Comparison of ENCODE assay signal across 8 cellular contexts in genomic region chr20:37192137-37192854, GRCh38. TPM values are rescaled to one million over a fixed set of nuclear protein-coding genes. Genes with fewer than 3 reads are reported as not detected.
DNase-seq lines count a peak whose midpoint lies in the region; ATAC-seq, FAIRE-seq and TF ChIP-seq lines count a peak whose summit lies in the region.

No MANE protein-coding gene starts in this region.

- no peak for ATAC-seq in HG03097 (IDR thresholded peaks at IDR 0.05; ENCODE audit: low FRiP score, unreplicated experiment)

- H3K9me3 ChIP-seq in H1 (ENCODE audit: insufficient read depth in 2 of 2, low read depth in 1 of 2, low read length in 1 of 2): no peaks in the 10 kb centered on the region

- peak; percentile 89 for DNase-seq in ELF-1 (ENCODE audit: low read depth, low spot score)
- peak; percentile 84 for DNase-seq in HT1080 (ENCODE audit: low read depth)
- DNase-seq in NOMO-1 treated with dmso at 0.1 percent for 144 hours (lab: John Stamatoyannopoulos, UW; ENCODE audit: unreplicated experiment): peak; percentile 33
- peak; percentile 32 to 43 (median 40) for DNase-seq in activated CD8-positive, alpha-beta memory T cell treated with anti-CD3 and anti-CD28 coated beads for 48 hours (ENCODE audit: low read depth in 2 of 3, low spot score in 2 of 3)
- peak; percentile 23 to 87 for DNase-seq in H1 (ENCODE audit: low read depth in 1 of 2, low spot score in 2 of 2)
- peak; percentile 92 for DNase-seq in middle frontal gyrus (ENCODE audit: extremely low spot score, low spot score)
- peak; percentile 57 for DNase-seq in stimulated activated CD8-positive, alpha-beta memory T cell treated with anti-CD3 and anti-CD28 coated beads, Interleukin-4, amount 100 ng/mL, for 24 hours (ENCODE audit: low read depth)

- POLR2A ChIA-PET in H1 (lab: Charles Lee; ENCODE audit: partially characterized antibody): interaction anchor here (0.8 to 5.8 kb wide), 3 partner anchors 11 to 37 kb away, joined by 3 to 57 read pairs (median 4); partner anchors contain the start of genes MROH8 and RPN2

- no peak for TF ChIP-seq EP300 in H1 (IDR thresholded peaks at IDR 0.05; ENCODE audit: borderline replicate concordance in 1 of 2, low read depth in 2 of 2, low read length in 2 of 2)

- WGBS in H1 (ENCODE audit: extremely low coverage in 1 of 2, insufficient coverage in 1 of 2, insufficient read length in 1 of 2, insufficient replicate concordance in 2 of 2, low coverage in 1 of 2, low lambda C conversion rate in 2 of 2, missing lambda C conversion rate in 1 of 2), 2 experiments: 57% methylated on average over 5 of the region's 5 CpGs; no CpG with 5 or more reads in 1 of the 2 experiments

- peaks cover 0 to 35% (median 3%) of the 10 kb centered on the region in 4 experiments; a peak in 3 of 8 replicates for H3K36me3 ChIP-seq in H1 (ENCODE audit: control insufficient read depth in 2 of 4, insufficient read depth in 4 of 4, low read length in 3 of 4)

- H3K23ac ChIP-seq in H1 (ENCODE audit: insufficient read length): no peak overlapping the region

- peaks cover 17% of the 10 kb centered on the region for H3K79me1 ChIP-seq in H1 (ENCODE audit: low read depth, low read length)

- H3K27me3 ChIP-seq in H1 (replicated peaks in 1 of 4; ENCODE audit: control insufficient read depth in 3 of 4, extremely low read depth in 1 of 4, insufficient read depth in 3 of 4, low read length in 3 of 4): no peaks in the 10 kb centered on the region

- H4K20me1 ChIP-seq in H1 (replicated peaks in 1 of 2; ENCODE audit: control insufficient read depth in 1 of 2, insufficient read depth in 2 of 2, low read length in 2 of 2): peaks cover 10 to 23% of the 10 kb centered on the region in 2 experiments

- peak; percentile 23 to 53 for TF ChIP-seq RAD21 in H1 (IDR thresholded peaks at IDR 0.05 in 1 of 2, conservative IDR thresholded peaks at IDR 0.05 in 1 of 2; ENCODE audit: low read depth in 2 of 2, low read length in 2 of 2)

- no peak overlapping the region for H4K5ac ChIP-seq in H1 (ENCODE audit: insufficient read length, low read depth, low read length)

- no peaks in the 10 kb centered on the region for H3K4me1 ChIP-seq in H1 (replicated peaks in 1 of 4; ENCODE audit: control insufficient read depth in 3 of 4, insufficient read depth in 4 of 4, low read length in 3 of 4)

- no peaks in the 10 kb centered on the region for H3K23me2 ChIP-seq in H1 (ENCODE audit: low read depth, low read length)

- no peak overlapping the region for H2BK5ac ChIP-seq in H1 (ENCODE audit: low read depth, low read length)

- H3K14ac ChIP-seq in H1 (ENCODE audit: insufficient read length): no peak overlapping the region

- H2BK20ac ChIP-seq in H1 (ENCODE audit: low read length): no peak overlapping the region

- H3K79me2 ChIP-seq in H1 (ENCODE audit: control insufficient read depth in 1 of 2, insufficient read depth in 2 of 2, low read length in 2 of 2): peaks cover 17 to 90% of the 10 kb centered on the region in 2 experiments

- H2BK15ac ChIP-seq in H1 (ENCODE audit: low read length): no peak overlapping the region

- CTCF ChIA-PET in H1 (lab: Charles Lee; ENCODE audit: partially characterized antibody): interaction anchor here (0.6 to 4.2 kb wide), 35 partner anchors 9 to 631 kb away, joined by 3 to 39 read pairs (median 5); partner anchors contain the start of genes MROH8, RBL1 and RPN2

- no peak overlapping the region for H2AK5ac ChIP-seq in H1 (ENCODE audit: low read depth, low read length)

- H3K56ac ChIP-seq in H1 (replicated peaks; ENCODE audit: insufficient read length, low read depth, low read length): no peak overlapping the region

- no peak overlapping the region for H2BK12ac ChIP-seq in H1 (ENCODE audit: low read depth, low read length)

- H3K9ac ChIP-seq in H1 (replicated peaks in 1 of 4; ENCODE audit: extremely low read depth in 1 of 4, low read depth in 3 of 4, low read length in 3 of 4): no peak overlapping the region

- H3K27ac ChIP-seq in H1 (ENCODE audit: low read depth, low read length): no peak overlapping the region

- no peak overlapping the region for H2BK120ac ChIP-seq in H1 (replicated peaks; ENCODE audit: low read depth, low read length)

- TF ChIP-seq CTCF in H1 (IDR thresholded peaks at IDR 0.05; ENCODE audit: control extremely low read depth in 1 of 3, insufficient read depth in 1 of 3, low read depth in 1 of 3, low read length in 3 of 3): peak; percentile 83 to 97 (median 94)

- H2AFZ ChIP-seq in H1 (ENCODE audit: low read length): no peak overlapping the region

- H3K4me2 ChIP-seq in H1 (ENCODE audit: insufficient read depth in 1 of 2, low read depth in 2 of 2, low read length in 2 of 2): no peak overlapping the region

- no peak overlapping the region for H4K8ac ChIP-seq in H1 (ENCODE audit: extremely low read depth, insufficient read depth, low read length)

- no peak overlapping the region for H3K4ac ChIP-seq in H1 (replicated peaks; ENCODE audit: insufficient read length, low read depth, low read length)

- no peak overlapping the region for H3K4me3 ChIP-seq in H1 (ENCODE audit: extremely low read depth in 1 of 4, insufficient read depth in 2 of 4, low read depth in 3 of 4, low read length in 4 of 4)

- H4K91ac ChIP-seq in H1 (replicated peaks; ENCODE audit: insufficient read length, low read length): no peak overlapping the region

- TF ChIP-seq POLR2A in H1 (IDR thresholded peaks at IDR 0.05; ENCODE audit: control extremely low read depth in 1 of 2, low read depth in 2 of 2, low read length in 2 of 2): no peak

- H3K18ac ChIP-seq in H1 (ENCODE audit: extremely low read depth, low read length): no peak overlapping the region

- no peak for FAIRE-seq in H1 (lab: Jason Lieb, UNC)

TF ChIP-seq in H1, 55 proteins besides CTCF, POLR2A, EP300 and RAD21:
- TF ChIP-seq EGR1 (IDR thresholded peaks at IDR 0.05; ENCODE audit: borderline replicate concordance, low read depth, low read length) (no peak), GTF2F1 (IDR thresholded peaks at IDR 0.05; ENCODE audit: borderline replicate concordance, low read depth, low read length) (no peak), TAF7 (optimal IDR thresholded peaks at IDR 0.05; ENCODE audit: borderline replicate concordance, low read depth, low read length) (no peak), RXRA (IDR thresholded peaks at IDR 0.05; ENCODE audit: insufficient read depth, low read depth, low read length) (no peak), E2F6 (IDR thresholded peaks at IDR 0.05) (no peak), SIX5 (IDR thresholded peaks at IDR 0.05; ENCODE audit: low read depth, low read length) (no peak), SAP30 (IDR thresholded peaks at IDR 0.05; ENCODE audit: insufficient read depth, insufficient replicate concordance, low read length) (no peak), EZH2 (IDR thresholded peaks at IDR 0.05; ENCODE audit: low read depth, low read length, severe bottlenecking) (no peak), POU5F1 (IDR thresholded peaks at IDR 0.05; ENCODE audit: low read depth, low read length) (0 out of 2 replicates have a peak, but pooled peaks have one; percentile 27)
TF ChIP-seq in H1: peak in this region for 1.

RNA-seq across cellular contexts. Expression of gene MROH8, which starts 12.9 kb away (rescaled TPM):
- 1.5 and 3.3 TPM in 2 replicates for total RNA-seq in HT1080 (2014; rRNA removed; shearing (Covaris generic))
- 0.18 and 0.64 TPM in 2 replicates for polyA plus RNA-seq in HT1080 (2015; cell fraction: cytosol; rRNA removed)
- polyA plus RNA-seq in HT1080 (2015; cell fraction: nucleus; rRNA removed): 0.61 and 1.8 TPM in 2 replicates
- 0.48 and 0.50 TPM in 2 replicates for total RNA-seq in H1 (2021; fragmentation: NEBNext Ultra II Directional; extraction: Animal tissue kit (Norgen Biotek cat#: 25700))
- polyA plus RNA-seq in H1 (2011; rRNA removed): 0.67 and 0.86 TPM in 2 replicates
- polyA plus RNA-seq in H1 (2011; cell fraction: cytosol; rRNA removed): 1.2 TPM
- 0.86 TPM for polyA plus RNA-seq in H1 (2011; cell fraction: nucleus; rRNA removed)
- 0.33 to 1.8 TPM (median 0.95 TPM) in 4 replicates for polyA plus RNA-seq in H1 (2012, experiment 1 of 2)
- polyA plus RNA-seq in H1 (2012, experiment 2 of 2): 0.29 TPM
- polyA plus RNA-seq in H1 (2013, experiment 1 of 2): 0.39 TPM
- polyA plus RNA-seq in H1 (2013, experiment 2 of 2): 0.52 TPM
- 1.6 and 1.9 TPM in 2 replicates for polyA minus RNA-seq in H1 (2011; rRNA and poly(A)+ RNA removed)
- 1.1 TPM for polyA minus RNA-seq in H1 (2011; cell fraction: cytosol; rRNA and poly(A)+ RNA removed)
- polyA minus RNA-seq in H1 (2011; cell fraction: nucleus; rRNA and poly(A)+ RNA removed): 4.6 TPM

RNA-seq across cellular contexts. Expression of gene RPN2, which starts 13.2 kb away (rescaled TPM):
- 206 and 231 TPM in 2 replicates for total RNA-seq in HT1080 (2014; rRNA removed; shearing (Covaris generic))
- polyA plus RNA-seq in HT1080 (2015; cell fraction: cytosol; rRNA removed): 290 and 300 TPM in 2 replicates
- 634 and 706 TPM in 2 replicates for polyA plus RNA-seq in HT1080 (2015; cell fraction: nucleus; rRNA removed)
- total RNA-seq in H1 (2021; fragmentation: NEBNext Ultra II Directional; extraction: Animal tissue kit (Norgen Biotek cat#: 25700)): 226 and 236 TPM in 2 replicates
- polyA plus RNA-seq in H1 (2011; rRNA removed): 299 and 379 TPM in 2 replicates
- 314 TPM for polyA plus RNA-seq in H1 (2011; cell fraction: cytosol; rRNA removed)
- polyA plus RNA-seq in H1 (2011; cell fraction: nucleus; rRNA removed): 372 TPM
- polyA plus RNA-seq in H1 (2012, experiment 1 of 2): 206 to 251 TPM (median 231 TPM) in 4 replicates
- 85.9 TPM for polyA plus RNA-seq in H1 (2012, experiment 2 of 2)
- polyA plus RNA-seq in H1 (2013, experiment 1 of 2): 637 TPM
- 621 TPM for polyA plus RNA-seq in H1 (2013, experiment 2 of 2)
- 508 and 613 TPM in 2 replicates for polyA minus RNA-seq in H1 (2011; rRNA and poly(A)+ RNA removed)
- 251 TPM for polyA minus RNA-seq in H1 (2011; cell fraction: cytosol; rRNA and poly(A)+ RNA removed)
- 176 TPM for polyA minus RNA-seq in H1 (2011; cell fraction: nucleus; rRNA and poly(A)+ RNA removed)

Comparison
In these comparisons a context has a peak if more than half of its experiments do, and no peak if none do; other contexts are left out.
1. DNase-seq: peak in every context shown above with its lines; median percentile 92 in middle frontal gyrus; 89 in ELF-1; 84 in HT1080; 57 in stimulated activated CD8-positive, alpha-beta memory T cell treated with anti-CD3 and anti-CD28 coated beads, Interleukin-4, amount 100 ng/mL, for 24 hours; 55 in H1; 40 in activated CD8-positive, alpha-beta memory T cell treated with anti-CD3 and anti-CD28 coated beads for 48 hours; 33 in NOMO-1 treated with dmso at 0.1 percent for 144 hours.